ENCODE assay signal across 25 cellular contexts in the genomic region with DNA sequence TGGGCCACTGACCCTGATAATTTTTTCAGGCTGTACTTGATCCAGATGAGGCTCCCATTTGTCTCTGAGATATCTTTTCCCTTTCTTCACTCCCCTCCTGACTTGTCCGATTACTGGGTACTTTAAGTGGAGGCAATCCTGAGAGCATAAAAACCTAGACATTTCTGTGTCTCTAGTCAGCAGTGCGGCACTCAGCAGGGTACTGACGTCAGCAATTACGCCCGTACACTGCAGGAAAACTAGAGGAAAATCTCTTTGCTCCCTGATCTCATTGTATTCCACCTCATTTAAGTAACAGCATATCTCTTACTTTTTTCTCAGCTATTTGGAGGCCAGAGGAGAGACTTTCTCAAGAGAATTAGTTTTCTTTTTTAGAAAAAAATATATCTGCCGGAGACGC.
DNase-seq lines count a peak whose midpoint lies in the region; ATAC-seq, FAIRE-seq and TF ChIP-seq lines count a peak whose summit lies in the region.
"Had no signal": no experiment of that assay in that cellular context is flagged by ENCODE, and none has a peak within 500 bp of the region (broad histone marks: within the 10 kb centered on the region; RNA-seq: fewer than 3 reads in every experiment).

No MANE protein-coding gene starts in this region.

- 41% methylated on average over 7 of the region's 7 CpGs for WGBS in A549 (ENCODE audit: missing lambda C conversion rate)

- H3K4me3 ChIP-seq in A549 (no peak overlapping the region), adipocyte (ENCODE audit: low read length) (no peak overlapping the region)
- H3K4me3 ChIP-seq: cardiac muscle cell, GM12878, lower lobe of right lung, psoas muscle, thoracic aorta had no signal

- no peak overlapping the region for H3K27ac ChIP-seq in A549
- H3K27ac ChIP-seq: 22Rv1, cardiac muscle cell, lower lobe of right lung, psoas muscle, thoracic aorta had no signal

- CTCF ChIA-PET in A549 (lab: Yijun Ruan, JAX) = interaction anchor here (0.7 to 4.6 kb wide), 9 partner anchors 8 to 127 kb away, joined by 3 to 33 read pairs (median 5); no protein-coding TSS in a partner anchor

- FAIRE-seq in A549 (lab: Jason Lieb, UNC) = no peak
- FAIRE-seq: endometrium, GM12878, GM19239 had no signal

- no peak for TF ChIP-seq POLR2A in A549 (IDR thresholded peaks at IDR 0.05; ENCODE audit: low read length)

- H3K9me3 ChIP-seq in A549 (no peaks in the 10 kb centered on the region), T-helper 17 cell (ENCODE audit: control insufficient read depth, low read length, poor library complexity, severe bottlenecking) (no peaks in the 10 kb centered on the region), adipocyte (ENCODE audit: control insufficient read depth, low read length) (no peaks in the 10 kb centered on the region)
- H3K9me3 ChIP-seq: lower lobe of right lung, psoas muscle, thoracic aorta had no signal

- peak overlapping the region; percentile 39; the same call in 1 of the 3 replicates for H3K4me2 ChIP-seq in A549

- POLR2A ChIA-PET in A549 (lab: Yijun Ruan, JAX) = no interaction called here

- peaks cover 14% of the 10 kb centered on the region for H3K4me1 Mint-ChIP-seq in T-helper 1 cell treated with Interleukin-12 subunit alpha and Interleukin-12 subunit beta and Interleukin-4 antibody, amounts not matched to agents 30 μg/mL and 1 μg/mL, for 36 hours (ENCODE audit: low read depth)
- peaks cover 8% of the 10 kb centered on the region for H3K4me1 Mint-ChIP-seq in T-helper 17 cell
- H3K4me1 Mint-ChIP-seq: stimulated activated memory B cell treated with anti-CD40 and anti-IgM and Interleukin-4, amounts not matched to agents 10 μg/mL and 1 μg/mL and 100 μg/mL, for 72 hours had no signal

- DNase-seq in T-helper 1 cell (no peak), A549 (ENCODE audit: low read depth in 1 of 2, low spot score in 1 of 2) (peak in 1 of 2 experiments; percentile 29), T-helper 17 cell (no peak), adipocyte (ENCODE audit: low read depth) (no peak)
- DNase-seq: activated CD4-positive, alpha-beta T cell treated with anti-CD3 and anti-CD28 coated beads for 4 hours; COR-L47; DMS79 treated with DMSO at 0.1 percent for 48 hours; kidney; lower lobe of right lung; NCI-H2107; NCI-H524 treated with DMSO at 0.1 percent for 48 hours; psoas muscle; RPMI8226; stimulated activated CD4-positive, alpha-beta T cell treated with anti-CD3 and anti-CD28 coated beads, Interleukin-2, amount 100 ng/mL, for 24 hours had no signal

- no peak for TF ChIP-seq RAD21 in A549 (conservative IDR thresholded peaks at IDR 0.05 in 1 of 2, IDR thresholded peaks at IDR 0.05 in 1 of 2)

- no peak for TF ChIP-seq EP300 in A549 (IDR thresholded peaks at IDR 0.05)

- ATAC-seq in A549 = peak in 1 of 2 experiments; percentile 34; a peak in 2 of 6 replicates
- peak; percentile 21 for ATAC-seq in T-helper 17 cell
- ATAC-seq in GM18909 (IDR thresholded peaks at IDR 0.05; ENCODE audit: poor library complexity, unreplicated experiment) = no peak
- ATAC-seq in GM18511 (IDR thresholded peaks at IDR 0.05; ENCODE audit: unreplicated experiment) = no peak
- ATAC-seq in GM21367 (IDR thresholded peaks at IDR 0.05; ENCODE audit: unreplicated experiment) = no peak
- ATAC-seq: GM12878; lower lobe of right lung; psoas muscle; stimulated activated memory B cell treated with anti-CD40 and anti-IgM and Interleukin-4, amounts not matched to agents 10 μg/mL and 1 μg/mL and 100 μg/mL, for 72 hours had no signal

- no peaks in the 10 kb centered on the region for H3K27me3 ChIP-seq in adipocyte (replicated peaks; ENCODE audit: control insufficient read depth, insufficient read depth, low read length)
- H3K27me3 ChIP-seq: cardiac muscle cell had no signal

- H3K36me3 ChIP-seq in adipocyte (ENCODE audit: control insufficient read depth, insufficient read depth, low read length, severe bottlenecking) = no peaks in the 10 kb centered on the region
- H3K36me3 ChIP-seq: cardiac muscle cell, lower lobe of right lung, thoracic aorta had no signal

- no peaks in the 10 kb centered on the region for H3K9me3 Mint-ChIP-seq in T-helper 1 cell treated with Interleukin-12 subunit alpha and Interleukin-12 subunit beta and Interleukin-4 antibody, amounts not matched to agents 30 μg/mL and 1 μg/mL, for 36 hours
- H3K9me3 Mint-ChIP-seq: stimulated activated memory B cell treated with anti-CD40 and anti-IgM and Interleukin-4, amounts not matched to agents 10 μg/mL and 1 μg/mL and 100 μg/mL, for 72 hours had no signal

- H3K4me1 ChIP-seq in A549 (peaks cover 13% of the 10 kb centered on the region; the same call in 2 of the 3 replicates), adipocyte (ENCODE audit: control insufficient read depth, insufficient read depth, low read length) (peaks cover 5% of the 10 kb centered on the region)
- H3K4me1 ChIP-seq: lower lobe of right lung, psoas muscle had no signal

- H3K9ac ChIP-seq in adipocyte (ENCODE audit: low read length) = peak overlapping the region; percentile 29

- H3K27ac Mint-ChIP-seq in T-helper 1 cell treated with Interleukin-12 subunit alpha and Interleukin-12 subunit beta and Interleukin-4 antibody, amounts not matched to agents 30 μg/mL and 1 μg/mL, for 36 hours = peak overlapping the region; percentile 86
- peak overlapping the region; percentile 59 for H3K27ac Mint-ChIP-seq in T-helper 17 cell
- H3K27ac Mint-ChIP-seq: stimulated activated memory B cell treated with anti-CD40 and anti-IgM and Interleukin-4, amounts not matched to agents 10 μg/mL and 1 μg/mL and 100 μg/mL, for 72 hours had no signal

- TF ChIP-seq CTCF in A549 (IDR thresholded peaks at IDR 0.05) = no peak

- H3K36me3 Mint-ChIP-seq in T-helper 1 cell treated with Interleukin-12 subunit alpha and Interleukin-12 subunit beta and Interleukin-4 antibody, amounts not matched to agents 30 μg/mL and 1 μg/mL, for 36 hours (ENCODE audit: low read depth) = no peaks in the 10 kb centered on the region
- peaks cover 3% of the 10 kb centered on the region for H3K36me3 Mint-ChIP-seq in T-helper 17 cell (ENCODE audit: low read depth)
- H3K36me3 Mint-ChIP-seq: stimulated activated memory B cell treated with anti-CD40 and anti-IgM and Interleukin-4, amounts not matched to agents 10 μg/mL and 1 μg/mL and 100 μg/mL, for 72 hours had no signal

- H3K4me3 Mint-ChIP-seq in T-helper 1 cell treated with Interleukin-12 subunit alpha and Interleukin-12 subunit beta and Interleukin-4 antibody, amounts not matched to agents 30 μg/mL and 1 μg/mL, for 36 hours = peak overlapping the region; percentile 58
- peak overlapping the region; percentile 75 for H3K4me3 Mint-ChIP-seq in T-helper 17 cell
- H3K4me3 Mint-ChIP-seq: stimulated activated memory B cell treated with anti-CD40 and anti-IgM and Interleukin-4, amounts not matched to agents 10 μg/mL and 1 μg/mL and 100 μg/mL, for 72 hours had no signal

- peaks cover 12% of the 10 kb centered on the region for H3K27me3 Mint-ChIP-seq in T-helper 1 cell treated with Interleukin-12 subunit alpha and Interleukin-12 subunit beta and Interleukin-4 antibody, amounts not matched to agents 30 μg/mL and 1 μg/mL, for 36 hours (ENCODE audit: low read depth)
- H3K27me3 Mint-ChIP-seq in T-helper 17 cell = peaks cover 8% of the 10 kb centered on the region

TF ChIP-seq in A549, 52 proteins besides CTCF, POLR2A, EP300 and RAD21:
- TF ChIP-seq MYC (IDR thresholded peaks at IDR 0.05; ENCODE audit: borderline replicate concordance, low read length) = no peak
- no peak for TF ChIP-seq NPAS2 (CRISPR knock-in tag; IDR thresholded peaks at IDR 0.05; ENCODE audit: borderline replicate concordance)
- no peak for TF ChIP-seq RNF2 (IDR thresholded peaks at IDR 0.05; ENCODE audit: borderline replicate concordance, low read depth)
- TF ChIP-seq FOSL2 (IDR thresholded peaks at IDR 0.05) = no peak
- TF ChIP-seq FOSL2 (CRISPR knock-in tag; IDR thresholded peaks at IDR 0.05) = no peak
- peak; percentile 72 for TF ChIP-seq MAFK (IDR thresholded peaks at IDR 0.05; ENCODE audit: partially characterized antibody)
- no peak for TF ChIP-seq POLR2AphosphoS2 (conservative IDR thresholded peaks at IDR 0.05; ENCODE audit: low read length)
- TF ChIP-seq HDAC2 (IDR thresholded peaks at IDR 0.05) = no peak
